8 cellular contexts compared by ENCODE assay signal in genomic region chr5:112921031-112921832, GRCh38. TPM values are rescaled to one million over a fixed set of nuclear protein-coding genes. Genes with fewer than 3 reads are reported as not detected.
A peak's percentile ranks its signal among the peaks of the same experiment; 100 is the strongest.
DNase-seq lines count a peak whose midpoint lies in the region; ATAC-seq and TF ChIP-seq lines count a peak whose summit lies in the region.

No MANE protein-coding gene starts in this region.

- DNase-seq in A172 (ENCODE audit: low spot score) (peak; percentile 70), NCI-H2171 (lab: John Stamatoyannopoulos, UW) (peak; percentile 32), dedifferentiated amniotic fluid mesenchymal stem cell (ENCODE audit: extremely low spot score) (peak; percentile 15), left lobe of liver (ENCODE audit: low spot score) (peak; percentile 82)
- DNase-seq in activated CD4-positive, alpha-beta T cell treated with anti-CD3 and anti-CD28 coated beads, Interleukin-2, amount 10 ng/mL, durations not matched to agents 24 days and 14 days = peak; percentile 87
- peak; percentile 64 to 71 for DNase-seq in stimulated activated CD4-positive, alpha-beta T cell treated with anti-CD3 and anti-CD28 coated beads, Interleukin-2, amount 100 ng/mL, for 24 hours

- peak; percentile 38 for ATAC-seq in GM18505 (IDR thresholded peaks at IDR 0.05; ENCODE audit: unreplicated experiment)
- peak; percentile 29 for ATAC-seq in HG02981 (IDR thresholded peaks at IDR 0.05; ENCODE audit: unreplicated experiment)
- ATAC-seq in left lobe of liver = peak; percentile 84

- no peaks in the 10 kb centered on the region for H3K9me3 Mint-ChIP-seq in activated CD4-positive, alpha-beta T cell treated with anti-CD3 and anti-CD28 coated beads, Interleukin-2, amount 10 ng/mL, durations not matched to agents 24 days and 14 days

- no peak for TF ChIP-seq POLR2A in GM18505 (IDR thresholded peaks at IDR 0.05; ENCODE audit: borderline replicate concordance, extremely low read depth, insufficient read depth, insufficient read length)

- peak overlapping the region; percentile 81 for H3K27ac Mint-ChIP-seq in activated CD4-positive, alpha-beta T cell treated with anti-CD3 and anti-CD28 coated beads, Interleukin-2, amount 10 ng/mL, durations not matched to agents 24 days and 14 days

- H3K36me3 Mint-ChIP-seq in activated CD4-positive, alpha-beta T cell treated with anti-CD3 and anti-CD28 coated beads, Interleukin-2, amount 10 ng/mL, durations not matched to agents 24 days and 14 days (ENCODE audit: low read depth) = peaks cover 41% of the 10 kb centered on the region

- peaks cover 64% of the 10 kb centered on the region for H3K4me1 Mint-ChIP-seq in activated CD4-positive, alpha-beta T cell treated with anti-CD3 and anti-CD28 coated beads, Interleukin-2, amount 10 ng/mL, durations not matched to agents 24 days and 14 days

- intact Hi-C loops in activated CD4-positive, alpha-beta T cell treated with anti-CD3 and anti-CD28 coated beads, Interleukin-2, amount 10 ng/mL, durations not matched to agents 24 days and 14 days (cut with micrococcal nuclease) = loop anchor here (2.0 to 10.0 kb wide), 5 partner anchors 101 to 592 kb away; partner anchors contain the start of gene YTHDC2

- peak overlapping the region; percentile 99 for H3K4me3 Mint-ChIP-seq in activated CD4-positive, alpha-beta T cell treated with anti-CD3 and anti-CD28 coated beads, Interleukin-2, amount 10 ng/mL, durations not matched to agents 24 days and 14 days

- H3K27me3 Mint-ChIP-seq in activated CD4-positive, alpha-beta T cell treated with anti-CD3 and anti-CD28 coated beads, Interleukin-2, amount 10 ng/mL, durations not matched to agents 24 days and 14 days = no peaks in the 10 kb centered on the region

RNA-seq across cellular contexts. Expression of gene REEP5, which starts 0.8 kb away (rescaled TPM):
- total RNA-seq in A172 (2014; rRNA removed; shearing (Covaris generic)) = 31.6 and 36.0 TPM in 2 replicates
- total RNA-seq in activated CD4-positive, alpha-beta T cell treated with anti-CD3 and anti-CD28 coated beads, Interleukin-2, amount 10 ng/mL, durations not matched to agents 24 days and 14 days = 74.4 and 75.3 TPM in 2 replicates
- total RNA-seq in left lobe of liver = 73.3 TPM

RNA-seq across cellular contexts. Expression of gene DCP2, which starts 55.4 kb away (rescaled TPM):
- total RNA-seq in A172 (2014; rRNA removed; shearing (Covaris generic)) = 35.7 and 41.7 TPM in 2 replicates
- 73.6 and 78.8 TPM in 2 replicates for total RNA-seq in activated CD4-positive, alpha-beta T cell treated with anti-CD3 and anti-CD28 coated beads, Interleukin-2, amount 10 ng/mL, durations not matched to agents 24 days and 14 days
- total RNA-seq in left lobe of liver = 16.7 TPM

Comparison
In these comparisons a context has a peak if more than half of its experiments do, and no peak if none do; other contexts are left out.
1. Peak in every context shown above with its lines: DNase-seq and ATAC-seq.
2. DNase-seq: peak in every context shown above with its lines; median percentile 87 in activated CD4-positive, alpha-beta T cell treated with anti-CD3 and anti-CD28 coated beads, Interleukin-2, amount 10 ng/mL, durations not matched to agents 24 days and 14 days; 82 in left lobe of liver; 70 in A172; 68 in stimulated activated CD4-positive, alpha-beta T cell treated with anti-CD3 and anti-CD28 coated beads, Interleukin-2, amount 100 ng/mL, for 24 hours; 32 in NCI-H2171; 15 in dedifferentiated amniotic fluid mesenchymal stem cell.
3. ATAC-seq: peak in every context shown above with its lines; median percentile 84 in left lobe of liver; 38 in GM18505; 29 in HG02981.